Comparison of ENCODE assay signal across 35 cellular contexts in genomic region chr10:99080275-99080816, GRCh38.
"Had no signal": no experiment of that assay in that cellular context is flagged by ENCODE, and none has a peak within 500 bp of the region (broad histone marks: within the 10 kb centered on the region; RNA-seq: fewer than 3 reads in every experiment).

No MANE protein-coding gene starts in this region.

- H3K4me1 ChIP-seq: Peyer's patch, SJSA1 had no signal

- H3K27me3 Mint-ChIP-seq: activated CD4-positive, alpha-beta memory T cell treated with anti-CD3 and anti-CD28 coated beads, Interleukin-2, amount 10 ng/mL, durations not matched to agents 7 days and 5 days; activated CD8-positive, alpha-beta memory T cell treated with anti-CD3 and anti-CD28 coated beads, Interleukin-2, amount 10 ng/mL, durations not matched to agents 7 days and 5 days; activated naive CD4-positive, alpha-beta T cell treated with anti-CD3 and anti-CD28 coated beads, Interleukin-2, amount 10 ng/mL, durations not matched to agents 7 days and 5 days; activated naive CD8-positive, alpha-beta T cell; activated naive CD8-positive, alpha-beta T cell treated with anti-CD3 and anti-CD28 coated beads, Interleukin-2, amount 50 U/mL, for 24 hours had no signal

- H3K36me3 Mint-ChIP-seq: activated CD8-positive, alpha-beta memory T cell treated with anti-CD3 and anti-CD28 coated beads, Interleukin-2, amount 10 ng/mL, durations not matched to agents 7 days and 5 days; activated naive CD4-positive, alpha-beta T cell treated with anti-CD3 and anti-CD28 coated beads, Interleukin-2, amount 10 ng/mL, durations not matched to agents 7 days and 5 days; activated naive CD8-positive, alpha-beta T cell had no signal

- H3K27ac Mint-ChIP-seq: activated CD4-positive, alpha-beta memory T cell treated with anti-CD3 and anti-CD28 coated beads, Interleukin-2, amount 10 ng/mL, durations not matched to agents 7 days and 5 days; activated CD8-positive, alpha-beta memory T cell treated with anti-CD3 and anti-CD28 coated beads, Interleukin-2, amount 10 ng/mL, durations not matched to agents 7 days and 5 days; activated naive CD4-positive, alpha-beta T cell treated with anti-CD3 and anti-CD28 coated beads, Interleukin-2, amount 10 ng/mL, durations not matched to agents 7 days and 5 days; activated naive CD8-positive, alpha-beta T cell; activated naive CD8-positive, alpha-beta T cell treated with anti-CD3 and anti-CD28 coated beads, Interleukin-2, amount 50 U/mL, for 24 hours had no signal

- H3K27me3 ChIP-seq: cardiac muscle cell, Peyer's patch, SJSA1 had no signal

- H3K9me3 ChIP-seq: Peyer's patch, SJSA1 had no signal

- H3K36me3 ChIP-seq: cardiac muscle cell, Peyer's patch, SJSA1, WERI-Rb-1 had no signal

- H3K4me3 Mint-ChIP-seq: activated CD4-positive, alpha-beta memory T cell treated with anti-CD3 and anti-CD28 coated beads, Interleukin-2, amount 10 ng/mL, durations not matched to agents 7 days and 5 days; activated CD8-positive, alpha-beta memory T cell treated with anti-CD3 and anti-CD28 coated beads, Interleukin-2, amount 10 ng/mL, durations not matched to agents 7 days and 5 days; activated naive CD4-positive, alpha-beta T cell treated with anti-CD3 and anti-CD28 coated beads, Interleukin-2, amount 10 ng/mL, durations not matched to agents 7 days and 5 days; activated naive CD8-positive, alpha-beta T cell; activated naive CD8-positive, alpha-beta T cell treated with anti-CD3 and anti-CD28 coated beads, Interleukin-2, amount 50 U/mL, for 24 hours; central memory CD8-positive, alpha-beta T cell had no signal

- H3K9me3 Mint-ChIP-seq: activated CD4-positive, alpha-beta memory T cell treated with anti-CD3 and anti-CD28 coated beads, Interleukin-2, amount 10 ng/mL, durations not matched to agents 7 days and 5 days; activated naive CD4-positive, alpha-beta T cell treated with anti-CD3 and anti-CD28 coated beads, Interleukin-2, amount 10 ng/mL, durations not matched to agents 7 days and 5 days; central memory CD8-positive, alpha-beta T cell had no signal

- H3K4me1 Mint-ChIP-seq: activated CD4-positive, alpha-beta memory T cell treated with anti-CD3 and anti-CD28 coated beads, Interleukin-2, amount 10 ng/mL, durations not matched to agents 7 days and 5 days; activated CD8-positive, alpha-beta memory T cell treated with anti-CD3 and anti-CD28 coated beads, Interleukin-2, amount 10 ng/mL, durations not matched to agents 7 days and 5 days; activated naive CD4-positive, alpha-beta T cell treated with anti-CD3 and anti-CD28 coated beads, Interleukin-2, amount 10 ng/mL, durations not matched to agents 7 days and 5 days; activated naive CD8-positive, alpha-beta T cell treated with anti-CD3 and anti-CD28 coated beads, Interleukin-2, amount 50 U/mL, for 24 hours; central memory CD8-positive, alpha-beta T cell had no signal

- H3K4me3 ChIP-seq: cardiac muscle cell, K562, Peyer's patch, SJSA1 had no signal

- DNase-seq: activated CD4-positive, alpha-beta memory T cell treated with anti-CD3 and anti-CD28 coated beads, Interleukin-2, amount 10 ng/mL, durations not matched to agents 7 days and 5 days; activated CD4-positive, alpha-beta T cell treated with anti-CD3 and anti-CD28 coated beads for 1 hour; activated CD4-positive, alpha-beta T cell treated with anti-CD3 and anti-CD28 coated beads for 48 hours; activated CD4-positive, CD25-positive, alpha-beta regulatory T cell; activated CD8-positive, alpha-beta memory T cell treated with anti-CD3 and anti-CD28 coated beads for 24 hours; activated CD8-positive, alpha-beta memory T cell treated with anti-CD3 and anti-CD28 coated beads, Interleukin-2, amount 10 ng/mL, durations not matched to agents 7 days and 5 days; activated CD8-positive, alpha-beta memory T cell treated with anti-CD3 and anti-CD28 coated beads, Interleukin-2, amount 50 U/mL, for 48 hours; activated effector memory CD4-positive, alpha-beta T cell treated with Interleukin-2 at 50 U/mL for 16 hours; activated naive CD4-positive, alpha-beta T cell treated with anti-CD3 and anti-CD28 coated beads, Interleukin-2, amount 10 ng/mL, durations not matched to agents 7 days and 5 days; activated naive CD8-positive, alpha-beta T cell treated with anti-CD3 and anti-CD28 coated beads, Interleukin-2, amount 50 U/mL, for 24 hours; activated T-cell treated with anti-CD3 and anti-CD28 coated beads, Interleukin-2, amount 50 U/mL, for 48 hours; anterior cingulate cortex; MM.1S; MV-4-11; NCI-H1092 treated with DMSO at 0.1 percent for 48 hours; NCI-H1417; NCI-H146; NCI-H187; NCI-H2029 treated with DMSO at 0.1 percent for 48 hours; NCI-H345; NCI-H524 treated with DMSO at 0.1 percent for 48 hours; PC-3; Peyer's patch; RPMI8226; SHP77 treated with DMSO at 0.1 percent for 48 hours; SW 1271; T-helper 1 cell; T-helper 2 cell; T-helper 9 cell; WERI-Rb-1 had no signal

- H3K27ac ChIP-seq: cardiac muscle cell, Peyer's patch, SJSA1, WERI-Rb-1 had no signal
